ENCODE assay signal across 26 cellular contexts in genomic region chrX:10265775-10266174, GRCh38.
"Had no signal": no experiment of that assay in that cellular context is flagged by ENCODE, and none has a peak within 500 bp of the region (broad histone marks: within the 10 kb centered on the region; RNA-seq: fewer than 3 reads in every experiment).

No MANE protein-coding gene starts in this region.

- H3K4me1 Mint-ChIP-seq: activated CD4-positive, alpha-beta T cell treated with anti-CD3 and anti-CD28 coated beads for 36 hours; activated CD4-positive, alpha-beta T cell treated with anti-CD3 and anti-CD28 coated beads, Interleukin-2, amount 10 ng/mL, durations not matched to agents 24 days and 14 days; activated naive CD4-positive, alpha-beta T cell treated with anti-CD3 and anti-CD28 coated beads, Interleukin-2, amount 50 U/mL, for 24 hours had no signal

- H3K9me3 Mint-ChIP-seq: activated CD4-positive, alpha-beta memory T cell treated with anti-CD3 and anti-CD28 coated beads for 36 hours; activated CD4-positive, alpha-beta T cell treated with anti-CD3 and anti-CD28 coated beads, Interleukin-2, amount 10 ng/mL, durations not matched to agents 24 days and 14 days; activated naive CD4-positive, alpha-beta T cell treated with anti-CD3 and anti-CD28 coated beads, Interleukin-2, amount 50 U/mL, for 24 hours; effector memory CD8-positive, alpha-beta T cell had no signal

- H3K36me3 Mint-ChIP-seq: activated CD4-positive, alpha-beta memory T cell treated with anti-CD3 and anti-CD28 coated beads for 36 hours; activated naive CD4-positive, alpha-beta T cell treated with anti-CD3 and anti-CD28 coated beads, Interleukin-2, amount 50 U/mL, for 24 hours had no signal

- DNase-seq: activated CD4-positive, alpha-beta memory T cell treated with anti-CD3 and anti-CD28 coated beads for 36 hours; activated CD4-positive, alpha-beta T cell treated with anti-CD3 and anti-CD28 coated beads for 36 hours; activated CD4-positive, alpha-beta T cell treated with anti-CD3 and anti-CD28 coated beads, Interleukin-2, amount 10 ng/mL, durations not matched to agents 24 days and 14 days; activated CD4-positive, CD25-positive, alpha-beta regulatory T cell; activated CD4-positive, CD25-positive, alpha-beta regulatory T cell treated with anti-CD3 and anti-CD28 coated beads, Interleukin-2, amount 50 U/mL, for 72 hours; activated CD8-positive, alpha-beta memory T cell treated with anti-CD3 and anti-CD28 coated beads for 24 hours; activated effector memory CD4-positive, alpha-beta T cell treated with Interleukin-2 at 50 U/mL for 16 hours; activated gamma-delta T cell treated with Interleukin-2 at 50 U/mL for 16 hours; activated naive CD4-positive, alpha-beta T cell treated with Interleukin-2 at 50 U/mL for 16 hours; activated T-cell treated with anti-CD3 and anti-CD28 coated beads, Interleukin-2, amount 50 U/mL, for 48 hours; adrenal gland; amygdala; aorta; body of pancreas; caudate nucleus; cortex of kidney; dermis blood vessel endothelial cell; effector CD4-positive, alpha-beta T cell; effector memory CD8-positive, alpha-beta T cell; erythroblast; foreskin keratinocyte; gastrocnemius medialis; glutamatergic neuron; heart left ventricle; T-helper 2 cell had no signal

- H3K27ac Mint-ChIP-seq: activated CD4-positive, alpha-beta memory T cell treated with anti-CD3 and anti-CD28 coated beads for 36 hours; activated CD4-positive, alpha-beta T cell treated with anti-CD3 and anti-CD28 coated beads for 36 hours; activated CD4-positive, alpha-beta T cell treated with anti-CD3 and anti-CD28 coated beads, Interleukin-2, amount 10 ng/mL, durations not matched to agents 24 days and 14 days; activated naive CD4-positive, alpha-beta T cell treated with anti-CD3 and anti-CD28 coated beads, Interleukin-2, amount 50 U/mL, for 24 hours; effector memory CD8-positive, alpha-beta T cell had no signal

- H3K27me3 Mint-ChIP-seq: activated CD4-positive, alpha-beta memory T cell treated with anti-CD3 and anti-CD28 coated beads for 36 hours; activated CD4-positive, alpha-beta T cell treated with anti-CD3 and anti-CD28 coated beads for 36 hours; activated CD4-positive, alpha-beta T cell treated with anti-CD3 and anti-CD28 coated beads, Interleukin-2, amount 10 ng/mL, durations not matched to agents 24 days and 14 days; activated naive CD4-positive, alpha-beta T cell treated with anti-CD3 and anti-CD28 coated beads, Interleukin-2, amount 50 U/mL, for 24 hours; effector memory CD8-positive, alpha-beta T cell had no signal

- H3K4me3 Mint-ChIP-seq: activated CD4-positive, alpha-beta memory T cell treated with anti-CD3 and anti-CD28 coated beads for 36 hours; activated CD4-positive, alpha-beta T cell treated with anti-CD3 and anti-CD28 coated beads for 36 hours; activated CD4-positive, alpha-beta T cell treated with anti-CD3 and anti-CD28 coated beads, Interleukin-2, amount 10 ng/mL, durations not matched to agents 24 days and 14 days; activated naive CD4-positive, alpha-beta T cell treated with anti-CD3 and anti-CD28 coated beads, Interleukin-2, amount 50 U/mL, for 24 hours; effector memory CD8-positive, alpha-beta T cell had no signal

- ATAC-seq: activated CD4-positive, alpha-beta T cell treated with anti-CD3 and anti-CD28 coated beads for 36 hours; body of pancreas; effector memory CD8-positive, alpha-beta T cell; foreskin keratinocyte; gastrocnemius medialis; heart left ventricle had no signal
